Comparison of ENCODE assay signal across 1 cellular context in genomic region chr1:2525524-2525895, GRCh38.
TF ChIP-seq lines count a peak whose summit lies in the region.

No MANE protein-coding gene starts in this region.

TF ChIP-seq in endothelial cell of umbilical vein, 7 proteins besides CTCF, POLR2A, EP300 and RAD21:
- no peak for TF ChIP-seq POLR2AphosphoS5 (IDR thresholded peaks at IDR 0.05; ENCODE audit: insufficient read depth, low read depth, low read length)
- no peak for TF ChIP-seq GATA2 (IDR thresholded peaks at IDR 0.05; ENCODE audit: insufficient read depth, insufficient read length, low read depth, low read length)
- no peak for TF ChIP-seq MAX (IDR thresholded peaks at IDR 0.05; ENCODE audit: insufficient read depth, insufficient read length)
- TF ChIP-seq JUN (IDR thresholded peaks at IDR 0.05; ENCODE audit: borderline replicate concordance, insufficient read depth, insufficient read length, low read depth), result no peak
- TF ChIP-seq FOS (IDR thresholded peaks at IDR 0.05; ENCODE audit: borderline replicate concordance, insufficient read depth, low read length), result no peak
